ENCODE assay signal across 30 cellular contexts in genomic region chr6:138084904-138085838, GRCh38.
"Had no signal": no experiment of that assay in that cellular context is flagged by ENCODE, and none has a peak within 500 bp of the region (broad histone marks: within the 10 kb centered on the region; RNA-seq: fewer than 3 reads in every experiment).

No MANE protein-coding gene starts in this region.

- H3K36me3 Mint-ChIP-seq: activated CD8-positive, alpha-beta memory T cell treated with anti-CD3 and anti-CD28 coated beads, Interleukin-2, amount 10 ng/mL, durations not matched to agents 7 days and 5 days; activated naive CD4-positive, alpha-beta T cell treated with anti-CD3 and anti-CD28 coated beads, Interleukin-2, amount 50 U/mL, for 24 hours; mesothelial cell of epicardium; naive B cell; stimulated activated naive B cell treated with anti-CD40 and anti-IgM and Interleukin-4, amounts not matched to agents 10 μg/mL and 1 μg/mL and 100 μg/mL, for 72 hours had no signal

- H3K4me3 ChIP-seq: breast epithelium, esophagus squamous epithelium, heart right ventricle, left ventricle myocardium inferior, ovary, prostate gland, sigmoid colon, stomach, tibial nerve had no signal

- DNase-seq: activated B cell treated with CpG ODN at 0.5 μM for 24 hours; activated CD4-positive, alpha-beta T cell treated with anti-CD3 and anti-CD28 coated beads, Interleukin-2, amount 50 U/mL, for 1 hour; activated CD8-positive, alpha-beta memory T cell treated with anti-CD3 and anti-CD28 coated beads, Interleukin-2, amount 10 ng/mL, durations not matched to agents 7 days and 5 days; activated CD8-positive, alpha-beta T cell treated with anti-CD3 and anti-CD28 coated beads for 36 hours; activated naive CD8-positive, alpha-beta T cell treated with anti-CD3 and anti-CD28 coated beads, Interleukin-2, amount 50 U/mL, for 24 hours; activated T-cell treated with anti-CD3 and anti-CD28 coated beads, Interleukin-2, amount 50 U/mL, for 48 hours; amygdala; central memory CD4-positive, alpha-beta T cell; esophagus squamous epithelium; foreskin melanocyte; heart right ventricle; left ventricle myocardium inferior; naive B cell; nephron progenitor cell; ovary; retina; sigmoid colon; small intestine; stimulated activated CD4-positive, alpha-beta T cell treated with anti-CD3 and anti-CD28 coated beads, Interleukin-1b, Interleukin-23, amount 100 ng/mL, for 48 hours; stimulated activated CD4-positive, alpha-beta T cell treated with anti-CD3 and anti-CD28 coated beads, Interleukin-4, amount 100 ng/mL, for 4 hours; stimulated activated naive B cell treated with anti-CD40 and anti-IgM and Interleukin-4, amounts not matched to agents 10 μg/mL and 1 μg/mL and 100 μg/mL, for 72 hours; stomach had no signal

- H3K4me1 Mint-ChIP-seq: activated B cell treated with CpG ODN at 0.5 μM for 24 hours; activated CD8-positive, alpha-beta memory T cell treated with anti-CD3 and anti-CD28 coated beads, Interleukin-2, amount 10 ng/mL, durations not matched to agents 7 days and 5 days; activated naive CD4-positive, alpha-beta T cell treated with anti-CD3 and anti-CD28 coated beads, Interleukin-2, amount 50 U/mL, for 24 hours; activated naive CD8-positive, alpha-beta T cell treated with anti-CD3 and anti-CD28 coated beads, Interleukin-2, amount 50 U/mL, for 24 hours; naive B cell; stimulated activated naive B cell treated with anti-CD40 and anti-IgM and Interleukin-4, amounts not matched to agents 10 μg/mL and 1 μg/mL and 100 μg/mL, for 72 hours had no signal

- H3K27ac ChIP-seq: breast epithelium, heart right ventricle, left ventricle myocardium inferior, ovary, prostate gland, sigmoid colon, stomach, tibial nerve had no signal

- H3K9me3 ChIP-seq: breast epithelium, prostate gland, sigmoid colon had no signal

- H3K36me3 ChIP-seq: breast epithelium, heart right ventricle, left ventricle myocardium inferior, ovary, prostate gland, sigmoid colon, tibial nerve had no signal

- H3K27ac Mint-ChIP-seq: activated B cell treated with CpG ODN at 0.5 μM for 24 hours; activated CD8-positive, alpha-beta memory T cell treated with anti-CD3 and anti-CD28 coated beads, Interleukin-2, amount 10 ng/mL, durations not matched to agents 7 days and 5 days; activated CD8-positive, alpha-beta T cell treated with anti-CD3 and anti-CD28 coated beads for 36 hours; activated naive CD4-positive, alpha-beta T cell treated with anti-CD3 and anti-CD28 coated beads, Interleukin-2, amount 50 U/mL, for 24 hours; activated naive CD8-positive, alpha-beta T cell treated with anti-CD3 and anti-CD28 coated beads, Interleukin-2, amount 50 U/mL, for 24 hours; activated T-helper 2 cell treated with anti-CD3 and anti-CD28 coated beads, Interferon-gamma antibody, Interleukin-2, Interleukin-4, amounts not matched to agents 10 μg/mL and 5 μg/mL and 100 μg/mL, durations not matched to agents 14 hours and 24 hours and 36 hours; dendritic cell treated with granulocyte-macrophage colony-stimulating factor and Interleukin-4, amounts not matched to agents 40 ng/mL and 50 ng/mL, for 4 days; mesothelial cell of epicardium; naive B cell; nephron progenitor cell; stimulated activated naive B cell treated with anti-CD40 and anti-IgM and Interleukin-4, amounts not matched to agents 10 μg/mL and 1 μg/mL and 100 μg/mL, for 72 hours; T-helper 1 cell treated with Interleukin-12 subunit alpha and Interleukin-12 subunit beta and Interleukin-4 antibody, amounts not matched to agents 30 μg/mL and 1 μg/mL, for 36 hours had no signal

- H3K4me1 ChIP-seq: breast epithelium, left ventricle myocardium inferior had no signal

- H3K27me3 ChIP-seq: breast epithelium, esophagus squamous epithelium, heart right ventricle, ovary, sigmoid colon, stomach, tibial nerve had no signal

- ATAC-seq: activated CD8-positive, alpha-beta memory T cell treated with anti-CD3 and anti-CD28 coated beads, Interleukin-2, amount 10 ng/mL, durations not matched to agents 7 days and 5 days; activated CD8-positive, alpha-beta T cell treated with anti-CD3 and anti-CD28 coated beads for 36 hours; activated naive CD8-positive, alpha-beta T cell treated with anti-CD3 and anti-CD28 coated beads, Interleukin-2, amount 50 U/mL, for 24 hours; heart right ventricle; stimulated activated naive B cell treated with anti-CD40 and anti-IgM and Interleukin-4, amounts not matched to agents 10 μg/mL and 1 μg/mL and 100 μg/mL, for 72 hours had no signal

- H3K4me3 Mint-ChIP-seq: activated B cell treated with CpG ODN at 0.5 μM for 24 hours; activated CD8-positive, alpha-beta memory T cell treated with anti-CD3 and anti-CD28 coated beads, Interleukin-2, amount 10 ng/mL, durations not matched to agents 7 days and 5 days; activated CD8-positive, alpha-beta T cell treated with anti-CD3 and anti-CD28 coated beads for 36 hours; activated naive CD4-positive, alpha-beta T cell treated with anti-CD3 and anti-CD28 coated beads, Interleukin-2, amount 50 U/mL, for 24 hours; activated naive CD8-positive, alpha-beta T cell treated with anti-CD3 and anti-CD28 coated beads, Interleukin-2, amount 50 U/mL, for 24 hours; dendritic cell treated with granulocyte-macrophage colony-stimulating factor and Interleukin-4, amounts not matched to agents 40 ng/mL and 50 ng/mL, for 4 days; mesothelial cell of epicardium; naive B cell; nephron progenitor cell; stimulated activated naive B cell treated with anti-CD40 and anti-IgM and Interleukin-4, amounts not matched to agents 10 μg/mL and 1 μg/mL and 100 μg/mL, for 72 hours; T-helper 1 cell treated with Interleukin-12 subunit alpha and Interleukin-12 subunit beta and Interleukin-4 antibody, amounts not matched to agents 30 μg/mL and 1 μg/mL, for 36 hours had no signal

- H3K9me3 Mint-ChIP-seq: activated CD8-positive, alpha-beta T cell treated with anti-CD3 and anti-CD28 coated beads for 36 hours; activated naive CD4-positive, alpha-beta T cell treated with anti-CD3 and anti-CD28 coated beads, Interleukin-2, amount 50 U/mL, for 24 hours; activated naive CD8-positive, alpha-beta T cell treated with anti-CD3 and anti-CD28 coated beads, Interleukin-2, amount 50 U/mL, for 24 hours; activated T-helper 2 cell treated with anti-CD3 and anti-CD28 coated beads, Interferon-gamma antibody, Interleukin-2, Interleukin-4, amounts not matched to agents 10 μg/mL and 5 μg/mL and 100 μg/mL, durations not matched to agents 14 hours and 24 hours and 36 hours; dendritic cell treated with granulocyte-macrophage colony-stimulating factor and Interleukin-4, amounts not matched to agents 40 ng/mL and 50 ng/mL, for 4 days; T-helper 1 cell treated with Interleukin-12 subunit alpha and Interleukin-12 subunit beta and Interleukin-4 antibody, amounts not matched to agents 30 μg/mL and 1 μg/mL, for 36 hours had no signal
